Comparison of ENCODE assay signal across 8 cellular contexts in genomic region chr12:121590476-121591143, GRCh38. TPM values are rescaled to one million over a fixed set of nuclear protein-coding genes. Genes with fewer than 3 reads are reported as not detected.
DNase-seq lines count a peak whose midpoint lies in the region; ATAC-seq and TF ChIP-seq lines count a peak whose summit lies in the region.

No MANE protein-coding gene starts in this region.

- H3K27me3 ChIP-seq in right atrium auricular region: no peaks in the 10 kb centered on the region

- no peaks in the 10 kb centered on the region for H3K9me3 ChIP-seq in right atrium auricular region

- TF ChIP-seq CTCF in right atrium auricular region (IDR thresholded peaks at IDR 0.05): no peak

- H3K36me3 ChIP-seq in right atrium auricular region: no peaks in the 10 kb centered on the region

- H3K4me3 ChIP-seq in right atrium auricular region: peak overlapping the region in 1 of 2 donors; percentile 51

- DNase-seq in AG20443 (ENCODE audit: low spot score): peak; percentile 48
- DNase-seq in activated naive CD4-positive, alpha-beta T cell treated with Interleukin-2 at 50 U/mL for 16 hours: peak; percentile 67
- DNase-seq in right atrium auricular region (ENCODE audit: low spot score): no peak
- peak; percentile 53 to 68 for DNase-seq in stimulated activated CD4-positive, alpha-beta T cell treated with anti-CD3 and anti-CD28 coated beads, Interleukin-2, amount 100 ng/mL, for 24 hours
- no peak for DNase-seq in NCI-H446 (lab: John Stamatoyannopoulos, UW)
- DNase-seq in COLO668 (lab: John Stamatoyannopoulos, UW; ENCODE audit: unreplicated experiment): no peak

- ATAC-seq in GM21723 (IDR thresholded peaks at IDR 0.05; ENCODE audit: unreplicated experiment): peak; percentile 61

- peak overlapping the region; percentile 71 to 77 for H3K27ac ChIP-seq in right atrium auricular region

- peaks cover 0 to 7% of the 10 kb centered on the region in 2 donors for H3K4me1 ChIP-seq in right atrium auricular region

TF ChIP-seq in PFSK-1, 5 proteins besides CTCF, POLR2A, EP300 and RAD21:
- TF ChIP-seq SIN3A (IDR thresholded peaks at IDR 0.05; ENCODE audit: borderline replicate concordance, insufficient read depth, low read length): no peak; the same call in 1 of the 2 replicates
- TF ChIP-seq POLR2AphosphoS5 (IDR thresholded peaks at IDR 0.05; ENCODE audit: low read depth, low read length): peak; percentile 47
- TF ChIP-seq, protein P1, sequence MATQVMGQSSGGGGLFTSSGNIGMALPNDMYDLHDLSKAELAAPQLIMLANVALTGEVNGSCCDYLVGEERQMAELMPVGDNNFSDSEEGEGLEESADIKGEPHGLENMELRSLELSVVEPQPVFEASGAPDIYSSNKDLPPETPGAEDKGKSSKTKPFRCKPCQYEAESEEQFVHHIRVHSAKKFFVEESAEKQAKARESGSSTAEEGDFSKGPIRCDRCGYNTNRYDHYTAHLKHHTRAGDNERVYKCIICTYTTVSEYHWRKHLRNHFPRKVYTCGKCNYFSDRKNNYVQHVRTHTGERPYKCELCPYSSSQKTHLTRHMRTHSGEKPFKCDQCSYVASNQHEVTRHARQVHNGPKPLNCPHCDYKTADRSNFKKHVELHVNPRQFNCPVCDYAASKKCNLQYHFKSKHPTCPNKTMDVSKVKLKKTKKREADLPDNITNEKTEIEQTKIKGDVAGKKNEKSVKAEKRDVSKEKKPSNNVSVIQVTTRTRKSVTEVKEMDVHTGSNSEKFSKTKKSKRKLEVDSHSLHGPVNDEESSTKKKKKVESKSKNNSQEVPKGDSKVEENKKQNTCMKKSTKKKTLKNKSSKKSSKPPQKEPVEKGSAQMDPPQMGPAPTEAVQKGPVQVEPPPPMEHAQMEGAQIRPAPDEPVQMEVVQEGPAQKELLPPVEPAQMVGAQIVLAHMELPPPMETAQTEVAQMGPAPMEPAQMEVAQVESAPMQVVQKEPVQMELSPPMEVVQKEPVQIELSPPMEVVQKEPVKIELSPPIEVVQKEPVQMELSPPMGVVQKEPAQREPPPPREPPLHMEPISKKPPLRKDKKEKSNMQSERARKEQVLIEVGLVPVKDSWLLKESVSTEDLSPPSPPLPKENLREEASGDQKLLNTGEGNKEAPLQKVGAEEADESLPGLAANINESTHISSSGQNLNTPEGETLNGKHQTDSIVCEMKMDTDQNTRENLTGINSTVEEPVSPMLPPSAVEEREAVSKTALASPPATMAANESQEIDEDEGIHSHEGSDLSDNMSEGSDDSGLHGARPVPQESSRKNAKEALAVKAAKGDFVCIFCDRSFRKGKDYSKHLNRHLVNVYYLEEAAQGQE (IDR thresholded peaks at IDR 0.05; ENCODE audit: insufficient read depth in 1 of 2, low read depth in 2 of 2, low read length in 2 of 2): 0 out of 4 replicates have a peak, but pooled peaks of 1 of the 2 experiments have one; percentile 49

RNA-seq across cellular contexts. Expression of gene KDM2B, which starts 9.8 kb away (rescaled TPM):
- 50.1 TPM for polyA plus RNA-seq in PFSK-1 (2012; ENCODE audit: insufficient read length, low read depth)
- total RNA-seq in right atrium auricular region: 10 to 100 TPM in 1 of 2 donors, 1 to 10 TPM in 1; 9.5 to 10.8 TPM

RNA-seq across cellular contexts. Expression of gene ORAI1, which starts 35.7 kb away (rescaled TPM):
- polyA plus RNA-seq in PFSK-1 (2012; ENCODE audit: insufficient read length, low read depth): 112 TPM
- total RNA-seq in right atrium auricular region: 1 to 10 TPM; 6.8 to 8.3 TPM

Comparison
In these comparisons a context has a peak if more than half of its experiments do, and no peak if none do; other contexts are left out.
1. DNase-seq: peak in AG20443 (single experiment), activated naive CD4-positive, alpha-beta T cell treated with Interleukin-2 at 50 U/mL for 16 hours (single experiment) and stimulated activated CD4-positive, alpha-beta T cell treated with anti-CD3 and anti-CD28 coated beads, Interleukin-2, amount 100 ng/mL, for 24 hours (2 of 2); none in right atrium auricular region (single experiment), NCI-H446 (0 of 2) and COLO668 (single experiment).